ENCODE assay signal across 24 cellular contexts in genomic region chr11:91397134-91397468, GRCh38.
"Had no signal": no experiment of that assay in that cellular context is flagged by ENCODE, and none has a peak within 500 bp of the region (broad histone marks: within the 10 kb centered on the region; RNA-seq: fewer than 3 reads in every experiment).

No MANE protein-coding gene starts in this region.

- H3K4me3 ChIP-seq: esophagus squamous epithelium, mucosa of descending colon, skin epidermis, upper lobe of right lung had no signal

- H3K27ac ChIP-seq: esophagus squamous epithelium, skin epidermis, upper lobe of right lung had no signal

- H3K27me3 ChIP-seq: esophagus squamous epithelium, upper lobe of right lung had no signal

- H3K27ac Mint-ChIP-seq: activated B cell treated with CpG ODN at 0.5 μM for 24 hours; activated CD8-positive, alpha-beta T cell treated with anti-CD3 and anti-CD28 coated beads for 36 hours; activated T-helper 17 cell treated with anti-CD3 and anti-CD28 coated beads, Interleukin-2, amount 50 U/mL, for 72 hours; nephron; stimulated activated effector memory CD8-positive, alpha-beta T cell treated with anti-CD3 and anti-CD28 coated beads, Interleukin-12 subunit alpha, Interleukin-12 subunit beta, amount 100 ng/mL, for 72 hours; stimulated activated naive CD8-positive, alpha-beta T cell treated with anti-CD3 and anti-CD28 coated beads, Interleukin-15, Interleukin-2, amounts not matched to agents 100 ng/mL and 50 ng/mL, for 24 hours had no signal

- DNase-seq: activated B cell treated with CpG ODN at 0.5 μM for 24 hours; activated CD4-positive, alpha-beta T cell treated with anti-CD3 and anti-CD28 coated beads, Interleukin-2, amount 50 U/mL, for 1 hour; activated CD8-positive, alpha-beta T cell treated with anti-CD3 and anti-CD28 coated beads for 36 hours; activated gamma-delta T cell treated with Interleukin-2 at 50 U/mL for 16 hours; activated naive CD4-positive, alpha-beta T cell treated with anti-CD3 and anti-CD28 coated beads, Interleukin-2, amount 50 U/mL, for 16 hours; activated T-cell treated with anti-CD3 and anti-CD28 coated beads, Interleukin-2, amount 50 U/mL, for 4 hours; amniotic stem cell; dermis blood vessel endothelial cell; effector CD4-positive, alpha-beta T cell; esophagus squamous epithelium; left ventricle myocardium superior; mucosa of descending colon; stimulated activated CD4-positive, alpha-beta T cell treated with anti-CD3 and anti-CD28 coated beads, Interleukin-4, amount 100 ng/mL, for 24 hours; substantia nigra; T-helper 2 cell; upper lobe of right lung had no signal

- ATAC-seq: activated CD8-positive, alpha-beta T cell treated with anti-CD3 and anti-CD28 coated beads for 36 hours; activated T-cell treated with anti-CD3 and anti-CD28 coated beads, Interleukin-2, amount 50 U/mL, for 4 hours; activated T-helper 17 cell treated with anti-CD3 and anti-CD28 coated beads, Interleukin-2, amount 50 U/mL, for 72 hours; left ventricle myocardium superior; mucosa of descending colon; sciatic nerve; stimulated activated effector memory CD8-positive, alpha-beta T cell treated with anti-CD3 and anti-CD28 coated beads, Interleukin-12 subunit alpha, Interleukin-12 subunit beta, amount 100 ng/mL, for 72 hours; upper lobe of right lung had no signal

- H3K27me3 Mint-ChIP-seq: activated B cell treated with CpG ODN at 0.5 μM for 24 hours; activated CD8-positive, alpha-beta T cell treated with anti-CD3 and anti-CD28 coated beads for 36 hours; activated T-helper 17 cell treated with anti-CD3 and anti-CD28 coated beads, Interleukin-2, amount 50 U/mL, for 72 hours; central memory CD8-positive, alpha-beta T cell; progenitor cell of endocrine pancreas; stimulated activated naive CD8-positive, alpha-beta T cell treated with anti-CD3 and anti-CD28 coated beads, Interleukin-15, Interleukin-2, amounts not matched to agents 100 ng/mL and 50 ng/mL, for 24 hours had no signal

- H3K4me3 Mint-ChIP-seq: activated B cell treated with CpG ODN at 0.5 μM for 24 hours; activated CD8-positive, alpha-beta T cell treated with anti-CD3 and anti-CD28 coated beads for 36 hours; activated T-cell treated with anti-CD3 and anti-CD28 coated beads, Interleukin-2, amount 50 U/mL, for 4 hours; activated T-helper 17 cell treated with anti-CD3 and anti-CD28 coated beads, Interleukin-2, amount 50 U/mL, for 72 hours; central memory CD8-positive, alpha-beta T cell; nephron; stimulated activated effector memory CD8-positive, alpha-beta T cell treated with anti-CD3 and anti-CD28 coated beads, Interleukin-12 subunit alpha, Interleukin-12 subunit beta, amount 100 ng/mL, for 72 hours; stimulated activated naive CD8-positive, alpha-beta T cell treated with anti-CD3 and anti-CD28 coated beads, Interleukin-15, Interleukin-2, amounts not matched to agents 100 ng/mL and 50 ng/mL, for 24 hours had no signal

- H3K36me3 ChIP-seq: esophagus squamous epithelium, upper lobe of right lung had no signal

- H3K4me1 Mint-ChIP-seq: activated B cell treated with CpG ODN at 0.5 μM for 24 hours; activated T-helper 17 cell treated with anti-CD3 and anti-CD28 coated beads, Interleukin-2, amount 50 U/mL, for 72 hours; central memory CD8-positive, alpha-beta T cell; stimulated activated effector memory CD8-positive, alpha-beta T cell treated with anti-CD3 and anti-CD28 coated beads, Interleukin-12 subunit alpha, Interleukin-12 subunit beta, amount 100 ng/mL, for 72 hours had no signal

- H3K36me3 Mint-ChIP-seq: stimulated activated effector memory CD8-positive, alpha-beta T cell treated with anti-CD3 and anti-CD28 coated beads, Interleukin-12 subunit alpha, Interleukin-12 subunit beta, amount 100 ng/mL, for 72 hours had no signal

- H3K9me3 ChIP-seq: upper lobe of right lung had no signal
